Comparison of ENCODE assay signal across 13 cellular contexts in the genomic region with DNA sequence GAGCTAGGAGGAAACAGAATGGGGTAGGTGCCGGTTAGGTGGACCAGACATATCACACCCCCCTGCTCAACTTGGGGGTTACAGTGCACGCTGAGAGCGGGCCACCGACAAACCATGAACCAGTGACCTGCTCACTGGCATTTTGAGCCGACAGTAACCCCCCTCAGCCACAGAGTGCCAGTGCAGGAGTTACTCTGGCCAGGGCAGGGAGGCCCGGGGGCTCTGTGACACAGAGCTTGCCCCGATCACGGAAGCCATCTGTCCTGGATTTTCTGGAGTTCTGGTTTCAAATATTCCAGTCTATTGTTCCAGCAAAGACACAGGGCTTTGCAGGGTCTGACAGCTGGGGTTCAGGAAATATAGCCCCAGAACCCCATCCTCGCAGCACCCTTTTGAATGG.
DNase-seq lines count a peak whose midpoint lies in the region; ATAC-seq and TF ChIP-seq lines count a peak whose summit lies in the region.
"Had no signal": no experiment of that assay in that cellular context is flagged by ENCODE, and none has a peak within 500 bp of the region (broad histone marks: within the 10 kb centered on the region; RNA-seq: fewer than 3 reads in every experiment).

No MANE protein-coding gene starts in this region.

- H3K36me3 ChIP-seq in SK-N-MC (ENCODE audit: insufficient read depth, low read length) = no peaks in the 10 kb centered on the region
- no peaks in the 10 kb centered on the region for H3K36me3 ChIP-seq in skeletal muscle tissue (ENCODE audit: control insufficient read depth in 3 of 3, insufficient read depth in 3 of 3, low read length in 3 of 3)
- H3K36me3 ChIP-seq: gastroesophageal sphincter, lower lobe of right lung, stomach had no signal

- H3K9ac ChIP-seq in SK-N-MC (ENCODE audit: insufficient read length) (no peak overlapping the region), skeletal muscle tissue (ENCODE audit: low read depth in 1 of 3, low read length in 3 of 3) (peak overlapping the region in 1 of 3 donors; percentile 69)

- H3K9me3 ChIP-seq in SK-N-MC (ENCODE audit: low read depth, low read length) (no peaks in the 10 kb centered on the region), skeletal muscle tissue (ENCODE audit: control insufficient read depth in 3 of 3, low read length in 3 of 3) (no peaks in the 10 kb centered on the region)
- H3K9me3 ChIP-seq: gastroesophageal sphincter, lower lobe of right lung, stomach had no signal

- no peak for ATAC-seq in GM19324 (IDR thresholded peaks at IDR 0.05; ENCODE audit: low FRiP score, unreplicated experiment)

- no peaks in the 10 kb centered on the region for H3K27me3 ChIP-seq in skeletal muscle tissue (ENCODE audit: control insufficient read depth in 3 of 3, insufficient read depth in 3 of 3, low read length in 3 of 3)
- H3K27me3 ChIP-seq: gastroesophageal sphincter had no signal

- H3K27ac ChIP-seq in SK-N-MC = no peak overlapping the region
- no peak overlapping the region for H3K27ac ChIP-seq in skeletal muscle tissue (ENCODE audit: low read depth, low read length)
- H3K27ac ChIP-seq: gastroesophageal sphincter, lower lobe of right lung, stomach had no signal

- peak; percentile 48 to 69 for DNase-seq in NCI-H524 (lab: John Stamatoyannopoulos, UW)
- no peak for DNase-seq in NCI-H524 treated with DMSO at 0.1 percent for 48 hours (lab: John Stamatoyannopoulos, UW)
- DNase-seq in SK-N-MC (ENCODE audit: low read depth, low spot score) = no peak
- DNase-seq in foreskin fibroblast = no peak
- DNase-seq in NCI-H774 (lab: John Stamatoyannopoulos, UW) = no peak
- DNase-seq in stimulated activated CD4-positive, alpha-beta T cell treated with anti-CD3 and anti-CD28 coated beads, Interleukin-4, amount 100 ng/mL, for 24 hours = no peak
- DNase-seq: cerebellar nuclear complex, SIG-M5 had no signal

- no peak for TF ChIP-seq CTCF in foreskin fibroblast (IDR thresholded peaks at IDR 0.05; ENCODE audit: low read depth, low read length)

- peaks cover 9 to 11% (median 10%) of the 10 kb centered on the region in 3 donors for H3K4me1 ChIP-seq in skeletal muscle tissue (ENCODE audit: control insufficient read depth in 3 of 3, insufficient read depth in 3 of 3, low read length in 3 of 3)

- H3K4me3 ChIP-seq in SK-N-MC (0 out of 2 replicates have a peak overlapping the region, but pooled peaks have one; percentile 3), foreskin fibroblast (ENCODE audit: low read depth in 1 of 2, low read length in 2 of 2) (peak overlapping the region; percentile 10 to 12), skeletal muscle tissue (ENCODE audit: low read length in 3 of 3) (peak overlapping the region in 2 of 3 donors; percentile 51 to 60)
- H3K4me3 ChIP-seq: gastroesophageal sphincter, lower lobe of right lung, stomach had no signal

Comparison
In these comparisons a context has a peak if more than half of its experiments do, and no peak if none do; other contexts are left out.
1. DNase-seq: peak in NCI-H524 (2 of 2); none in NCI-H524 treated with DMSO at 0.1 percent for 48 hours (single experiment), SK-N-MC (single experiment), foreskin fibroblast (0 of 2), NCI-H774 (single experiment) and stimulated activated CD4-positive, alpha-beta T cell treated with anti-CD3 and anti-CD28 coated beads, Interleukin-4, amount 100 ng/mL, for 24 hours (single experiment).
2. H3K4me3 ChIP-seq: peak in every context shown above with its lines; median percentile 56 in skeletal muscle tissue; 11 in foreskin fibroblast; 3 in SK-N-MC.